In genomic region chr1:226962421-226963391, GRCh38 we compare ENCODE assay signal across 15 cellular contexts.
"Had no signal": no experiment of that assay in that cellular context is flagged by ENCODE, and none has a peak within 500 bp of the region (broad histone marks: within the 10 kb centered on the region; RNA-seq: fewer than 3 reads in every experiment).

No MANE protein-coding gene starts in this region.

- H3K9ac ChIP-seq: neural progenitor cell had no signal

- H3K36me3 Mint-ChIP-seq: neural progenitor cell had no signal

- H3K27me3 ChIP-seq: adrenal gland, esophagus muscularis mucosa, hepatocyte, neural progenitor cell, thyroid gland had no signal

- H3K4me1 Mint-ChIP-seq: neural progenitor cell had no signal

- H3K27ac ChIP-seq: hepatocyte, neural progenitor cell, thyroid gland, VCaP had no signal

- H2AFZ ChIP-seq: hepatocyte, neural progenitor cell had no signal

- H3K4me1 ChIP-seq: neural progenitor cell, thyroid gland had no signal

- H3K36me3 ChIP-seq: neural progenitor cell had no signal

- H3K4me3 Mint-ChIP-seq: neural progenitor cell had no signal

- ATAC-seq: activated naive CD4-positive, alpha-beta T cell treated with anti-CD3 and anti-CD28 coated beads, Interleukin-2, amount 50 U/mL, for 72 hours; left colon had no signal

- H3K27ac Mint-ChIP-seq: neural progenitor cell had no signal

- H3K4me3 ChIP-seq: adrenal gland, esophagus muscularis mucosa, hepatocyte, neural progenitor cell, thyroid gland had no signal

- DNase-seq: activated CD4-positive, alpha-beta T cell treated with anti-CD3 and anti-CD28 coated beads for 1 hour; activated gamma-delta T cell treated with Interleukin-2 at 50 U/mL for 16 hours; dermis blood vessel endothelial cell; effector memory CD4-positive, alpha-beta T cell; stimulated activated naive CD4-positive, alpha-beta T cell treated with Interleukin-2 at 50 U/mL for 16 hours; SW 1271; T-helper 2 cell; thyroid gland had no signal

- H3K4me2 ChIP-seq: hepatocyte, neural progenitor cell had no signal

- H3K9me3 ChIP-seq: adrenal gland, esophagus muscularis mucosa, thyroid gland had no signal
